Comparison of ENCODE assay signal across 8 cellular contexts in genomic region chr2:199704358-199705238, GRCh38.
A peak's percentile ranks its signal among the peaks of the same experiment; 100 is the strongest.
DNase-seq lines count a peak whose midpoint lies in the region; ATAC-seq, FAIRE-seq and TF ChIP-seq lines count a peak whose summit lies in the region.

No MANE protein-coding gene starts in this region.

- intact Hi-C loops in heart right ventricle (cut with DNase I) = loop anchor here in 3 of 10 donors (10.0 kb wide), 1 partner anchor 160 kb away; no protein-coding TSS in a partner anchor
- intact Hi-C loops in Right ventricle myocardium inferior (cut with DNase I) = no loop called here
- intact Hi-C loops in OCI-LY7 (cut with micrococcal nuclease; ENCODE audit: unreplicated experiment) = loop anchor here (2.0 to 5.0 kb wide), 2 partner anchors 158 to 236 kb away; no protein-coding TSS in a partner anchor

- H3K4me1 ChIP-seq in heart right ventricle (no peaks in the 10 kb centered on the region), OCI-LY7 (ENCODE audit: insufficient read depth, low read length, poor library complexity, severe bottlenecking) (no peaks in the 10 kb centered on the region)

- POLR2A ChIA-PET in OCI-LY7 (lab: Charles Lee) = no interaction called here

- H3K4me3 ChIP-seq in heart right ventricle (no peak overlapping the region), OCI-LY7 (ENCODE audit: low read depth, low read length, poor library complexity, severe bottlenecking) (no peak overlapping the region)

- H3K27me3 ChIP-seq in heart right ventricle = no peaks in the 10 kb centered on the region

- ATAC-seq in heart right ventricle (peak in 3 of 8 donors; percentile 46 to 70 (median 63)), Right ventricle myocardium inferior (no peak), HG03432 (IDR thresholded peaks at IDR 0.05; ENCODE audit: unreplicated experiment) (peak; percentile 72)

- no peak for FAIRE-seq in GM12891 (lab: Jason Lieb, UNC)

- no TSS peak for BruUV-seq in OCI-LY7 (replicated peaks; lab: Mats Ljungman, UMichigan)

- peaks cover 0 to 25% (median 8%) of the 10 kb centered on the region in 11 donors for H3K9me3 ChIP-seq in heart right ventricle
- peaks cover 9% of the 10 kb centered on the region; the same call in 1 of the 2 replicates for H3K9me3 ChIP-seq in OCI-LY7 (ENCODE audit: low read length)

- DNase-seq in heart right ventricle (peak in 1 of 2 donors; percentile 5), Right ventricle myocardium inferior (ENCODE audit: missing footprints) (no peak), OCI-LY7 (ENCODE audit: low spot score) (peak; percentile 49), dermis microvascular lymphatic vessel endothelial cell (ENCODE audit: low read depth in 2 of 2) (peak; percentile 2 to 11), mucosa of gallbladder (ENCODE audit: low spot score) (peak; percentile 14), GM12891 (ENCODE audit: insufficient read length, low spot score) (no peak)
- no peak for DNase-seq in activated effector memory CD4-positive, alpha-beta T cell treated with Interleukin-2 at 50 U/mL for 16 hours

- no peaks in the 10 kb centered on the region for H3K36me3 ChIP-seq in heart right ventricle
- no peaks in the 10 kb centered on the region for H3K36me3 ChIP-seq in OCI-LY7 (ENCODE audit: insufficient read depth, low read length)

- no peaks in the 10 kb centered on the region for H4K20me1 ChIP-seq in OCI-LY7 (ENCODE audit: insufficient read depth, low read length)

- no peak overlapping the region for H2AFZ ChIP-seq in OCI-LY7 (ENCODE audit: low read length)

- H3K4me2 ChIP-seq in OCI-LY7 (ENCODE audit: low read length) = no peak overlapping the region

- TF ChIP-seq CTCF in heart right ventricle (IDR thresholded peaks at IDR 0.05) (peak in 7 of 9 donors; percentile 33 to 54 (median 47)), OCI-LY7 (conservative IDR thresholded peaks at IDR 0.05; ENCODE audit: low read length) (peak; percentile 80)

- H3K27ac ChIP-seq in heart right ventricle = no peak overlapping the region
- no peak overlapping the region for H3K27ac ChIP-seq in OCI-LY7 (ENCODE audit: low read depth, low read length, poor library complexity, severe bottlenecking)

- CTCF ChIA-PET in OCI-LY7 (lab: Charles Lee; ENCODE audit: unreplicated experiment) = no interaction called here

- H3K9me2 ChIP-seq in OCI-LY7 (ENCODE audit: insufficient read depth, low read length) = no peaks in the 10 kb centered on the region

- TF ChIP-seq POLR2A in GM12891 (IDR thresholded peaks at IDR 0.05; ENCODE audit: low read depth, low read length) = no peak

- WGBS in heart right ventricle, 2 donors = 60 to 77% methylated on average over 1 of the region's 1 CpG

- H3K79me2 ChIP-seq in OCI-LY7 (ENCODE audit: insufficient read depth, low read depth, low read length) = no peaks in the 10 kb centered on the region

TF ChIP-seq in GM12891, 5 proteins besides CTCF, POLR2A, EP300 and RAD21:
- TF ChIP-seq POU2F2 (IDR thresholded peaks at IDR 0.05; ENCODE audit: low read depth, low read length) (no peak), SPI1 (IDR thresholded peaks at IDR 0.05; ENCODE audit: low read depth, low read length) (no peak), POLR2AphosphoS5 (IDR thresholded peaks at IDR 0.05; ENCODE audit: low read depth, low read length) (no peak), TAF1 (IDR thresholded peaks at IDR 0.05; ENCODE audit: low read depth, low read length) (no peak), PAX5 (IDR thresholded peaks at IDR 0.05; ENCODE audit: insufficient read depth, low read length, severe bottlenecking) (no peak)

Comparison
In these comparisons a context has a peak if more than half of its experiments do, and no peak if none do; other contexts are left out.
1. DNase-seq: peak in OCI-LY7 (single experiment), dermis microvascular lymphatic vessel endothelial cell (2 of 2) and mucosa of gallbladder (single experiment); none in Right ventricle myocardium inferior (single experiment), activated effector memory CD4-positive, alpha-beta T cell treated with Interleukin-2 at 50 U/mL for 16 hours (single experiment) and GM12891 (single experiment).